In the genomic region with DNA sequence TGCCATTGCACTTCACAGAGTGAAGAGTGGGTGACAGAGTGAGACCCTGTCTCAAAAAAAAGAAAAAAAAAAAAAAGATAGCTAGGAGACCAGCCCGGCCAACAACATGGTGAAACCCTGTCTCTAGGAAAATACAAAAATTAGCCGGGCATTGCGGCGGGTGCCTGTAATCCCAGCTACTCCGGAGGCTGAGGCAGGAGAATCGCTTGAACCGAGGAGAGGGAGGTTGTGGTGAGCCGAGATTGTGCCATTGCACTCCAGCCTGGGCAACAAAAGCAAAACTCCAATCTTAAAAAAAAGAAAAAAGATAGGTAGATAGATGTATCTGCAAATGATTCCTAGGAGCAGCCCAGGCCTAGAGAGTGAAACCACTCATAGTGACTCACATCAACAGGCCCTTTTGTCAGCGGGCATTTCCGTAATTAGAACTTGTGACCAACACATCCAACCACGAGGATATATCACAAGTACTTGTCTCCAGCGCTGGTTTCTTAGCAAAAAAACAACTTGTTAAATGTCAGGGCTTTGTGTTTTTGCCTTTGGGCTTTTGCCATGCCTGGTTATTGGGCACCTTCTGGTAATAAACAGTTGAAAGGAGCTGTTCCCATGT, we compare ENCODE assay signal across 8 cellular contexts. TPM values are rescaled to one million over a fixed set of nuclear protein-coding genes. Genes with fewer than 3 reads are reported as not detected.
A peak's percentile ranks its signal among the peaks of the same experiment; 100 is the strongest.
DNase-seq lines count a peak whose midpoint lies in the region; ATAC-seq and TF ChIP-seq lines count a peak whose summit lies in the region.
"Not testable (repeated sequence)": the region's sequence is repeated elsewhere in the genome, so short reads cannot be mapped to it uniquely, and the experiment has no call there.

No MANE protein-coding gene starts in this region.

- peak overlapping the region; percentile 70 for H3K27ac Mint-ChIP-seq in activated naive CD8-positive, alpha-beta T cell

- H3K27ac ChIP-seq in SJSA1 (peak overlapping the region; percentile 35; the same call in 1 of the 2 replicates), smooth muscle cell (ENCODE audit: low read depth) (peak overlapping the region; percentile 71)
- not testable (repeated sequence) for H3K27ac ChIP-seq in right lobe of liver

- H3K79me2 ChIP-seq in smooth muscle cell (ENCODE audit: low read depth): not testable (repeated sequence)

- ATAC-seq in GM21528 (IDR thresholded peaks at IDR 0.05; ENCODE audit: low FRiP score, unreplicated experiment) (peak; percentile 27), right lobe of liver (peak; percentile 36 to 41 (median 38))

- TF ChIP-seq CTCF in epithelial cell of proximal tubule (conservative IDR thresholded peaks at IDR 0.05; ENCODE audit: low read depth, low read length); right lobe of liver (IDR thresholded peaks at IDR 0.05); smooth muscle cell (IDR thresholded peaks at IDR 0.05; ENCODE audit: borderline replicate concordance, insufficient read depth, poor library complexity, severe bottlenecking): not testable (repeated sequence)

- not testable (repeated sequence) for H3F3A ChIP-seq in smooth muscle cell (ENCODE audit: low read depth)

- H3K27me3 ChIP-seq in SJSA1 (replicated peaks); right lobe of liver; smooth muscle cell (ENCODE audit: low read depth): not testable (repeated sequence)

- H3K36me3 Mint-ChIP-seq in activated naive CD8-positive, alpha-beta T cell: not testable (repeated sequence)

- not testable (repeated sequence) for H3K27me3 Mint-ChIP-seq in activated naive CD8-positive, alpha-beta T cell

- DNase-seq in CD1c-positive myeloid dendritic cell (ENCODE audit: extremely low spot score) (peak; percentile 91), HT1080 (ENCODE audit: low read depth) (peak; percentile 93), SJSA1 (ENCODE audit: low read depth in 1 of 2, low spot score in 2 of 2) (peak; percentile 84 to 85), epithelial cell of proximal tubule (ENCODE audit: low read depth) (peak; percentile 95)
- not testable (repeated sequence) for DNase-seq in right lobe of liver; smooth muscle cell (lab: John Stamatoyannopoulos, UW; ENCODE audit: unreplicated experiment)

- TF ChIP-seq POLR2A in right lobe of liver (IDR thresholded peaks at IDR 0.05): not testable (repeated sequence)

- not testable (repeated sequence) for H3K4me3 Mint-ChIP-seq in activated naive CD8-positive, alpha-beta T cell

- peaks cover 15% of the 10 kb centered on the region for H3K4me1 ChIP-seq in SJSA1 (replicated peaks)
- H3K4me1 ChIP-seq in right lobe of liver; smooth muscle cell (ENCODE audit: low read depth): not testable (repeated sequence)

- WGBS in right lobe of liver (ENCODE audit: insufficient coverage, low coverage, low lambda C conversion rate, missing lambda C conversion rate): 78% methylated on average over 12 of the region's 12 CpGs
- 74% methylated on average over 12 of the region's 12 CpGs for WGBS in smooth muscle cell (ENCODE audit: low lambda C conversion rate)

- H3K9me3 Mint-ChIP-seq in activated naive CD8-positive, alpha-beta T cell (ENCODE audit: low read depth): not testable (repeated sequence)

- not testable (repeated sequence) for H2AFZ ChIP-seq in smooth muscle cell (ENCODE audit: low read depth)

- H3K9ac ChIP-seq in smooth muscle cell (ENCODE audit: low read depth): peak overlapping the region; percentile 18

- H3K4me3 ChIP-seq in SJSA1; epithelial cell of proximal tubule (ENCODE audit: low read depth, low read length); right lobe of liver; smooth muscle cell: not testable (repeated sequence)

- intact Hi-C loops in right lobe of liver (cut with DNase I): not testable (repeated sequence)

- H3K4me1 Mint-ChIP-seq in activated naive CD8-positive, alpha-beta T cell (ENCODE audit: low read depth): peaks cover 37% of the 10 kb centered on the region

- H4K20me1 ChIP-seq in smooth muscle cell (ENCODE audit: low read depth): not testable (repeated sequence)

- H3K9me3 ChIP-seq in SJSA1 (replicated peaks); right lobe of liver; smooth muscle cell (replicated peaks; ENCODE audit: low read depth): not testable (repeated sequence)

- H3K36me3 ChIP-seq in SJSA1; right lobe of liver; smooth muscle cell (ENCODE audit: low read depth): not testable (repeated sequence)

- H3K4me2 ChIP-seq in smooth muscle cell: not testable (repeated sequence)

RNA-seq across cellular contexts. Expression of a gene that starts 13.0 kb away (rescaled TPM):
- total RNA-seq in HT1080 (2014; rRNA removed; shearing (Covaris generic)): 51.0 and 62.4 TPM in 2 replicates
- 99.1 and 108 TPM in 2 replicates for polyA plus RNA-seq in HT1080 (2015; cell fraction: cytosol; rRNA removed)
- 67.1 and 71.9 TPM in 2 replicates for polyA plus RNA-seq in HT1080 (2015; cell fraction: nucleus; rRNA removed)
- total RNA-seq in SJSA1 (2014; rRNA removed; shearing (Covaris generic)): 148 and 174 TPM in 2 replicates
- total RNA-seq in epithelial cell of proximal tubule (74.5 and 90.0 TPM in 2 replicates), right lobe of liver (10 to 100 TPM; 15.3 to 31.2 (median 18.2) TPM), smooth muscle cell (66.3 and 89.7 TPM in 2 replicates)
- polyA plus RNA-seq in smooth muscle cell: 74.8 and 75.5 TPM in 2 replicates

RNA-seq across cellular contexts. Expression of a gene that starts 56.1 kb away (rescaled TPM):
- total RNA-seq in HT1080 (2014; rRNA removed; shearing (Covaris generic)): 0.16 TPM in 1 of 2 replicates, not detected in the other
- 0.16 and 1.5 TPM in 2 replicates for polyA plus RNA-seq in HT1080 (2015; cell fraction: cytosol; rRNA removed)
- 0.22 and 0.26 TPM in 2 replicates for polyA plus RNA-seq in HT1080 (2015; cell fraction: nucleus; rRNA removed)
- total RNA-seq in SJSA1 (2014; rRNA removed; shearing (Covaris generic)): not detected in 2 replicates
- 0.07 TPM in 1 of 2 replicates, not detected in the other for total RNA-seq in epithelial cell of proximal tubule
- 1 to 10 TPM in 1 of 6 experiments, under 1 TPM in 5; 0.19 to 1.2 (median 0.45) TPM for total RNA-seq in right lobe of liver
- total RNA-seq in smooth muscle cell: 0.04 TPM in 2 replicates
- not detected in 2 replicates for polyA plus RNA-seq in smooth muscle cell

RNA-seq across cellular contexts. Expression of a gene that starts 56.5 kb away (rescaled TPM):
- total RNA-seq in HT1080 (2014; rRNA removed; shearing (Covaris generic)): 1.0 and 1.2 TPM in 2 replicates
- 3.2 and 3.7 TPM in 2 replicates for polyA plus RNA-seq in HT1080 (2015; cell fraction: cytosol; rRNA removed)
- 4.3 and 8.9 TPM in 2 replicates for polyA plus RNA-seq in HT1080 (2015; cell fraction: nucleus; rRNA removed)
- not detected in 2 replicates for total RNA-seq in SJSA1 (2014; rRNA removed; shearing (Covaris generic))
- 1.5 and 5.8 TPM in 2 replicates for total RNA-seq in epithelial cell of proximal tubule
- 1 to 10 TPM; 1.2 to 3.3 (median 2.5) TPM for total RNA-seq in right lobe of liver
- 1.0 and 2.3 TPM in 2 replicates for total RNA-seq in smooth muscle cell
- 2.4 and 2.7 TPM in 2 replicates for polyA plus RNA-seq in smooth muscle cell
